In the genomic region with DNA sequence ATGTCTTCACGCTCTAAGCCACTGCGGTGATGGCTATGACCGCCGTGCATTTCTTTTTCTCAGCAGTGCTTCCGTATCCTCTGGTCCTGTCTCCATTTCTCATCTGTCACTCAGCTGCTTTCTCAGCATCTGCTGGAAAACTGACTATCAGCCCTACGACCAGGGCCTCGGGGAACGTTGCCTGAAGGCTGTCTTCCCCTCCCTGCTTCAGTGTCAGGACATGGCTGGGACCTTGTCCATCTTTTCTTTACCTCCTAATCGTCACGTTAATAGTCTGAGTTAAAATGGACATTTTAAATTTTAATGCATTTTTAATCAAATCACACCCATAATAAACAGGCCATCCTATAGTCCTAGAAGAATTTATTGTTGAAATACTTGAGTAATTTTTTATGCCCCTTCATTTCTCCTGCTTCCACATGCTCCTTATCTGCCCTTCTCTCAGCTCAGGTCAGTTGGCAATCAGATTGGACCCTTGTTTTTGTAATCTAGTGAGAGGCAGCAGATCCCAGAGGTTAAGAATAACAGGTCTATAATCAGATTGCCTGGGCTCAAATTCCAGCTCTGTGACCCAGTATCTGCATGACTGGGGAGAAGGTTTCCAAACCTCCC, we compare ENCODE assay signal across 36 cellular contexts.
"Had no signal": no experiment of that assay in that cellular context is flagged by ENCODE, and none has a peak within 500 bp of the region (broad histone marks: within the 10 kb centered on the region; RNA-seq: fewer than 3 reads in every experiment).

No MANE protein-coding gene starts in this region.

- H3K4me3 Mint-ChIP-seq: activated B cell treated with CpG ODN at 0.5 μM for 24 hours; activated CD4-positive, alpha-beta memory T cell treated with anti-CD3 and anti-CD28 coated beads, Interleukin-2, amount 10 ng/mL, durations not matched to agents 7 days and 5 days; activated CD4-positive, alpha-beta T cell treated with anti-CD3 and anti-CD28 coated beads for 36 hours; activated CD4-positive, alpha-beta T cell treated with anti-CD3 and anti-CD28 coated beads, Interleukin-2, amount 10 ng/mL, durations not matched to agents 7 days and 5 days; activated CD8-positive, alpha-beta memory T cell treated with anti-CD3 and anti-CD28 coated beads, Interleukin-2, amount 10 ng/mL, durations not matched to agents 7 days and 5 days; activated CD8-positive, alpha-beta T cell treated with anti-CD3 and anti-CD28 coated beads, Interleukin-2, amount 10 ng/mL, durations not matched to agents 7 days and 5 days; activated naive CD4-positive, alpha-beta T cell treated with anti-CD3 and anti-CD28 coated beads, Interleukin-2, amount 10 ng/mL, durations not matched to agents 7 days and 5 days; activated naive CD4-positive, alpha-beta T cell treated with anti-CD3 and anti-CD28 coated beads, Interleukin-2, amount 50 U/mL, for 24 hours; activated naive CD8-positive, alpha-beta T cell; activated naive CD8-positive, alpha-beta T cell treated with anti-CD3 and anti-CD28 coated beads, Interleukin-2, amount 10 ng/mL, durations not matched to agents 7 days and 5 days; activated naive CD8-positive, alpha-beta T cell treated with anti-CD3 and anti-CD28 coated beads, Interleukin-2, amount 50 U/mL, for 24 hours; activated T-cell treated with anti-CD3 and anti-CD28 coated beads, Interleukin-2, amount 50 U/mL, for 24 hours; brain; central memory CD8-positive, alpha-beta T cell; T-helper 1 cell treated with Interleukin-12 subunit alpha and Interleukin-12 subunit beta and Interleukin-4 antibody, amounts not matched to agents 30 μg/mL and 1 μg/mL, for 36 hours; T-helper 2 cell treated with Interferon-gamma antibody and Interleukin-4, amounts not matched to agents 5 μg/mL and 100 μg/mL, for 36 hours had no signal

- H3K4me1 Mint-ChIP-seq: activated CD4-positive, alpha-beta memory T cell treated with anti-CD3 and anti-CD28 coated beads, Interleukin-2, amount 10 ng/mL, durations not matched to agents 7 days and 5 days; activated CD4-positive, alpha-beta T cell treated with anti-CD3 and anti-CD28 coated beads for 36 hours; activated CD4-positive, alpha-beta T cell treated with anti-CD3 and anti-CD28 coated beads, Interleukin-2, amount 10 ng/mL, durations not matched to agents 7 days and 5 days; activated CD8-positive, alpha-beta memory T cell treated with anti-CD3 and anti-CD28 coated beads, Interleukin-2, amount 10 ng/mL, durations not matched to agents 7 days and 5 days; activated naive CD4-positive, alpha-beta T cell treated with anti-CD3 and anti-CD28 coated beads, Interleukin-2, amount 10 ng/mL, durations not matched to agents 7 days and 5 days; activated naive CD4-positive, alpha-beta T cell treated with anti-CD3 and anti-CD28 coated beads, Interleukin-2, amount 50 U/mL, for 24 hours; activated naive CD8-positive, alpha-beta T cell treated with anti-CD3 and anti-CD28 coated beads, Interleukin-2, amount 10 ng/mL, durations not matched to agents 7 days and 5 days; brain; central memory CD8-positive, alpha-beta T cell had no signal

- H3K27ac Mint-ChIP-seq: activated B cell treated with CpG ODN at 0.5 μM for 24 hours; activated CD4-positive, alpha-beta memory T cell treated with anti-CD3 and anti-CD28 coated beads, Interleukin-2, amount 10 ng/mL, durations not matched to agents 7 days and 5 days; activated CD4-positive, alpha-beta T cell treated with anti-CD3 and anti-CD28 coated beads for 36 hours; activated CD4-positive, alpha-beta T cell treated with anti-CD3 and anti-CD28 coated beads, Interleukin-2, amount 10 ng/mL, durations not matched to agents 7 days and 5 days; activated CD8-positive, alpha-beta memory T cell treated with anti-CD3 and anti-CD28 coated beads, Interleukin-2, amount 10 ng/mL, durations not matched to agents 7 days and 5 days; activated CD8-positive, alpha-beta T cell treated with anti-CD3 and anti-CD28 coated beads, Interleukin-2, amount 10 ng/mL, durations not matched to agents 7 days and 5 days; activated naive CD4-positive, alpha-beta T cell treated with anti-CD3 and anti-CD28 coated beads, Interleukin-2, amount 10 ng/mL, durations not matched to agents 7 days and 5 days; activated naive CD4-positive, alpha-beta T cell treated with anti-CD3 and anti-CD28 coated beads, Interleukin-2, amount 50 U/mL, for 24 hours; activated naive CD8-positive, alpha-beta T cell; activated naive CD8-positive, alpha-beta T cell treated with anti-CD3 and anti-CD28 coated beads, Interleukin-2, amount 10 ng/mL, durations not matched to agents 7 days and 5 days; activated naive CD8-positive, alpha-beta T cell treated with anti-CD3 and anti-CD28 coated beads, Interleukin-2, amount 50 U/mL, for 24 hours; activated T-cell treated with anti-CD3 and anti-CD28 coated beads, Interleukin-2, amount 50 U/mL, for 24 hours; activated T-helper 2 cell treated with anti-CD3 and anti-CD28 coated beads, Interferon-gamma antibody, Interleukin-2, Interleukin-4, amounts not matched to agents 10 μg/mL and 5 μg/mL and 100 μg/mL, durations not matched to agents 14 hours and 24 hours and 36 hours; brain; T-helper 1 cell treated with Interleukin-12 subunit alpha and Interleukin-12 subunit beta and Interleukin-4 antibody, amounts not matched to agents 30 μg/mL and 1 μg/mL, for 36 hours; T-helper 2 cell treated with Interferon-gamma antibody and Interleukin-4, amounts not matched to agents 5 μg/mL and 100 μg/mL, for 36 hours had no signal

- H3K27ac ChIP-seq: ascending aorta, cardiac muscle cell, VCaP had no signal

- H3K4me3 ChIP-seq: ascending aorta, cardiac muscle cell had no signal

- H3K4me1 ChIP-seq: ascending aorta had no signal

- ATAC-seq: activated CD4-positive, alpha-beta T cell treated with anti-CD3 and anti-CD28 coated beads for 36 hours; activated CD4-positive, CD25-positive, alpha-beta regulatory T cell treated with anti-CD3 and anti-CD28 coated beads, Interleukin-2, amount 50 U/mL, for 24 hours; activated CD8-positive, alpha-beta memory T cell treated with anti-CD3 and anti-CD28 coated beads, Interleukin-2, amount 10 ng/mL, durations not matched to agents 7 days and 5 days; activated CD8-positive, alpha-beta T cell treated with anti-CD3 and anti-CD28 coated beads, Interleukin-2, amount 10 ng/mL, durations not matched to agents 7 days and 5 days; activated naive CD8-positive, alpha-beta T cell treated with anti-CD3 and anti-CD28 coated beads, Interleukin-2, amount 50 U/mL, for 24 hours had no signal

- H3K27me3 Mint-ChIP-seq: activated B cell treated with CpG ODN at 0.5 μM for 24 hours; activated CD4-positive, alpha-beta memory T cell treated with anti-CD3 and anti-CD28 coated beads, Interleukin-2, amount 10 ng/mL, durations not matched to agents 7 days and 5 days; activated CD4-positive, alpha-beta T cell treated with anti-CD3 and anti-CD28 coated beads for 36 hours; activated CD4-positive, alpha-beta T cell treated with anti-CD3 and anti-CD28 coated beads, Interleukin-2, amount 10 ng/mL, durations not matched to agents 7 days and 5 days; activated CD8-positive, alpha-beta memory T cell treated with anti-CD3 and anti-CD28 coated beads, Interleukin-2, amount 10 ng/mL, durations not matched to agents 7 days and 5 days; activated naive CD4-positive, alpha-beta T cell treated with anti-CD3 and anti-CD28 coated beads, Interleukin-2, amount 10 ng/mL, durations not matched to agents 7 days and 5 days; activated naive CD4-positive, alpha-beta T cell treated with anti-CD3 and anti-CD28 coated beads, Interleukin-2, amount 50 U/mL, for 24 hours; activated naive CD8-positive, alpha-beta T cell; activated naive CD8-positive, alpha-beta T cell treated with anti-CD3 and anti-CD28 coated beads, Interleukin-2, amount 10 ng/mL, durations not matched to agents 7 days and 5 days; activated naive CD8-positive, alpha-beta T cell treated with anti-CD3 and anti-CD28 coated beads, Interleukin-2, amount 50 U/mL, for 24 hours; activated T-cell treated with anti-CD3 and anti-CD28 coated beads, Interleukin-2, amount 50 U/mL, for 24 hours; central memory CD8-positive, alpha-beta T cell had no signal

- DNase-seq: activated B cell treated with CpG ODN at 0.5 μM for 24 hours; activated CD4-positive, alpha-beta memory T cell treated with anti-CD3 and anti-CD28 coated beads, Interleukin-2, amount 10 ng/mL, durations not matched to agents 7 days and 5 days; activated CD4-positive, alpha-beta T cell treated with anti-CD3 and anti-CD28 coated beads for 1 hour; activated CD4-positive, alpha-beta T cell treated with anti-CD3 and anti-CD28 coated beads for 36 hours; activated CD4-positive, alpha-beta T cell treated with anti-CD3 and anti-CD28 coated beads for 48 hours; activated CD4-positive, alpha-beta T cell treated with anti-CD3 and anti-CD28 coated beads, Interleukin-2, amount 10 ng/mL, durations not matched to agents 7 days and 5 days; activated CD4-positive, alpha-beta T cell treated with anti-CD3 and anti-CD28 coated beads, Interleukin-2, amount 50 U/mL, for 48 hours; activated CD8-positive, alpha-beta memory T cell treated with anti-CD3 and anti-CD28 coated beads for 24 hours; activated CD8-positive, alpha-beta memory T cell treated with anti-CD3 and anti-CD28 coated beads, Interleukin-2, amount 10 ng/mL, durations not matched to agents 7 days and 5 days; activated CD8-positive, alpha-beta memory T cell treated with anti-CD3 and anti-CD28 coated beads, Interleukin-2, amount 50 U/mL, for 48 hours; activated CD8-positive, alpha-beta T cell treated with anti-CD3 and anti-CD28 coated beads, Interleukin-2, amount 10 ng/mL, durations not matched to agents 7 days and 5 days; activated effector memory CD4-positive, alpha-beta T cell treated with Interleukin-2 at 50 U/mL for 16 hours; activated gamma-delta T cell; activated naive CD4-positive, alpha-beta T cell treated with anti-CD3 and anti-CD28 coated beads, Interleukin-2, amount 10 ng/mL, durations not matched to agents 7 days and 5 days; activated naive CD4-positive, alpha-beta T cell treated with Interleukin-2 at 50 U/mL for 16 hours; activated naive CD8-positive, alpha-beta T cell treated with anti-CD3 and anti-CD28 coated beads, Interleukin-2, amount 10 ng/mL, durations not matched to agents 7 days and 5 days; activated naive CD8-positive, alpha-beta T cell treated with anti-CD3 and anti-CD28 coated beads, Interleukin-2, amount 50 U/mL, for 24 hours; activated T-cell treated with anti-CD3 and anti-CD28 coated beads, Interleukin-2, amount 50 U/mL, for 24 hours; activated T-cell treated with anti-CD3 and anti-CD28 coated beads, Interleukin-2, amount 50 U/mL, for 48 hours; amygdala; anterior cingulate cortex; caudate nucleus; cerebellar nuclear complex; T-helper 2 cell; T-helper 9 cell had no signal

- H3K36me3 ChIP-seq: ascending aorta, cardiac muscle cell had no signal

- H3K9me3 Mint-ChIP-seq: activated B cell treated with CpG ODN at 0.5 μM for 24 hours; activated CD4-positive, alpha-beta memory T cell treated with anti-CD3 and anti-CD28 coated beads, Interleukin-2, amount 10 ng/mL, durations not matched to agents 7 days and 5 days; activated CD4-positive, alpha-beta T cell treated with anti-CD3 and anti-CD28 coated beads, Interleukin-2, amount 10 ng/mL, durations not matched to agents 7 days and 5 days; activated naive CD4-positive, alpha-beta T cell treated with anti-CD3 and anti-CD28 coated beads, Interleukin-2, amount 10 ng/mL, durations not matched to agents 7 days and 5 days; activated naive CD4-positive, alpha-beta T cell treated with anti-CD3 and anti-CD28 coated beads, Interleukin-2, amount 50 U/mL, for 24 hours; activated naive CD8-positive, alpha-beta T cell treated with anti-CD3 and anti-CD28 coated beads, Interleukin-2, amount 10 ng/mL, durations not matched to agents 7 days and 5 days; activated naive CD8-positive, alpha-beta T cell treated with anti-CD3 and anti-CD28 coated beads, Interleukin-2, amount 50 U/mL, for 24 hours; activated T-cell treated with anti-CD3 and anti-CD28 coated beads, Interleukin-2, amount 50 U/mL, for 24 hours; activated T-helper 2 cell treated with anti-CD3 and anti-CD28 coated beads, Interferon-gamma antibody, Interleukin-2, Interleukin-4, amounts not matched to agents 10 μg/mL and 5 μg/mL and 100 μg/mL, durations not matched to agents 14 hours and 24 hours and 36 hours; brain; central memory CD8-positive, alpha-beta T cell; T-helper 1 cell treated with Interleukin-12 subunit alpha and Interleukin-12 subunit beta and Interleukin-4 antibody, amounts not matched to agents 30 μg/mL and 1 μg/mL, for 36 hours; T-helper 2 cell treated with Interferon-gamma antibody and Interleukin-4, amounts not matched to agents 5 μg/mL and 100 μg/mL, for 36 hours had no signal

- H3K9me3 ChIP-seq: ascending aorta had no signal

- H3K36me3 Mint-ChIP-seq: activated CD8-positive, alpha-beta memory T cell treated with anti-CD3 and anti-CD28 coated beads, Interleukin-2, amount 10 ng/mL, durations not matched to agents 7 days and 5 days; activated naive CD4-positive, alpha-beta T cell treated with anti-CD3 and anti-CD28 coated beads, Interleukin-2, amount 10 ng/mL, durations not matched to agents 7 days and 5 days; activated naive CD4-positive, alpha-beta T cell treated with anti-CD3 and anti-CD28 coated beads, Interleukin-2, amount 50 U/mL, for 24 hours; activated naive CD8-positive, alpha-beta T cell treated with anti-CD3 and anti-CD28 coated beads, Interleukin-2, amount 10 ng/mL, durations not matched to agents 7 days and 5 days; brain had no signal

- H3K27me3 ChIP-seq: ascending aorta, cardiac muscle cell had no signal
